ENCODE assay signal across 8 cellular contexts in genomic region chr7:23298141-23298851, GRCh38. TPM values are rescaled to one million over a fixed set of nuclear protein-coding genes. Genes with fewer than 3 reads are reported as not detected.
DNase-seq lines count a peak whose midpoint lies in the region; ATAC-seq and TF ChIP-seq lines count a peak whose summit lies in the region.

No MANE protein-coding gene starts in this region.

- peak overlapping the region; percentile 27 for H3K27ac Mint-ChIP-seq in endothelial cell (ENCODE audit: unreplicated experiment)

- H3K9ac ChIP-seq in ES-I3 (ENCODE audit: low read depth, low read length), result peak overlapping the region; percentile 88; the same call in 1 of the 2 replicates

- H3K9me2 ChIP-seq in OCI-LY7 (ENCODE audit: insufficient read depth, low read length), result no peaks in the 10 kb centered on the region

- H3K27me3 Mint-ChIP-seq in endothelial cell (ENCODE audit: unreplicated experiment), result peaks cover 16% of the 10 kb centered on the region

- peak overlapping the region; percentile 89 for H3K4me3 ChIP-seq in OCI-LY7 (ENCODE audit: low read depth, low read length, poor library complexity, severe bottlenecking)
- peak overlapping the region; percentile 70 for H3K4me3 ChIP-seq in neuron (ENCODE audit: low read length)

- peak overlapping the region; percentile 25 for H3K27ac ChIP-seq in OCI-LY7 (ENCODE audit: low read depth, low read length, poor library complexity, severe bottlenecking)

- H3K27me3 ChIP-seq in neuron (ENCODE audit: insufficient read depth, low read length), result no peaks in the 10 kb centered on the region

- CTCF ChIA-PET in OCI-LY7 (lab: Charles Lee; ENCODE audit: unreplicated experiment), result no interaction called here

- H3K4me1 ChIP-seq in ES-I3 (ENCODE audit: insufficient read depth, low read length) (peaks cover 9% of the 10 kb centered on the region), OCI-LY7 (ENCODE audit: insufficient read depth, low read length, poor library complexity, severe bottlenecking) (peaks cover 14% of the 10 kb centered on the region), neuron (ENCODE audit: insufficient read depth, low read length) (peaks cover 10% of the 10 kb centered on the region)

- peaks cover 2% of the 10 kb centered on the region for H3K36me3 Mint-ChIP-seq in endothelial cell (ENCODE audit: low read depth, unreplicated experiment)

- peaks cover 38% of the 10 kb centered on the region for H3K79me2 ChIP-seq in OCI-LY7 (ENCODE audit: insufficient read depth, low read depth, low read length)

- peak overlapping the region; percentile 92 for H3K4me3 Mint-ChIP-seq in endothelial cell (ENCODE audit: unreplicated experiment)

- ATAC-seq in HG03196 (IDR thresholded peaks at IDR 0.05; ENCODE audit: unreplicated experiment), result no peak

- TF ChIP-seq CTCF in OCI-LY7 (conservative IDR thresholded peaks at IDR 0.05; ENCODE audit: low read length) (no peak), endothelial cell (IDR thresholded peaks at IDR 0.05; ENCODE audit: unreplicated experiment) (no peak)

- DNase-seq in OCI-LY7 (ENCODE audit: low spot score) (no peak), endothelial cell (ENCODE audit: low spot score) (no peak), AML-193 (lab: John Stamatoyannopoulos, UW) (no peak), COR-L47 (lab: John Stamatoyannopoulos, UW) (no peak), RPMI8226 (no peak)

- H3K4me2 ChIP-seq in OCI-LY7 (ENCODE audit: low read length), result peak overlapping the region; percentile 62

- 0 out of 2 replicates have a peak, but pooled peaks cover 8% of the 10 kb centered on the region for H4K20me1 ChIP-seq in OCI-LY7 (ENCODE audit: insufficient read depth, low read length)

- intact Hi-C loops in OCI-LY7 (cut with micrococcal nuclease; ENCODE audit: unreplicated experiment), result no loop called here

- H3K9me3 Mint-ChIP-seq in endothelial cell (ENCODE audit: unreplicated experiment), result no peaks in the 10 kb centered on the region

- POLR2A ChIA-PET in OCI-LY7 (lab: Charles Lee), result interaction anchor here (0.5 to 1.9 kb wide), 11 partner anchors 9 to 442 kb away, joined by 3 to 7 read pairs (median 3); no protein-coding TSS in a partner anchor

- no peaks in the 10 kb centered on the region for H3K9me3 ChIP-seq in ES-I3 (ENCODE audit: control insufficient read depth, insufficient read depth, low read length)
- no peaks in the 10 kb centered on the region for H3K9me3 ChIP-seq in OCI-LY7 (ENCODE audit: low read length)
- H3K9me3 ChIP-seq in neuron (ENCODE audit: low read length), result no peaks in the 10 kb centered on the region

- H3K4me1 Mint-ChIP-seq in endothelial cell (ENCODE audit: unreplicated experiment), result peaks cover 14% of the 10 kb centered on the region

- no TSS peak for BruUV-seq in OCI-LY7 (replicated peaks; lab: Mats Ljungman, UMichigan)

- H3K36me3 ChIP-seq in ES-I3 (ENCODE audit: insufficient read depth, low read length), result peaks cover 2% of the 10 kb centered on the region; the same call in 1 of the 2 replicates
- H3K36me3 ChIP-seq in OCI-LY7 (ENCODE audit: insufficient read depth, low read length), result peaks cover 22% of the 10 kb centered on the region
- peaks cover 19% of the 10 kb centered on the region for H3K36me3 ChIP-seq in neuron (ENCODE audit: insufficient read depth, low read length)

- H2AFZ ChIP-seq in OCI-LY7 (ENCODE audit: low read length), result peak overlapping the region; percentile 67
- peak overlapping the region; percentile 14 for H2AFZ ChIP-seq in neuron (ENCODE audit: low read depth, low read length)

RNA-seq across cellular contexts. Expression of gene MALSU1, which starts 0.8 kb away (rescaled TPM):
- 107 and 132 TPM in 2 replicates for total RNA-seq in OCI-LY7 (2014; rRNA removed; shearing (Covaris generic))
- total RNA-seq in OCI-LY7 (2022) (56.1 and 66.4 TPM in 2 replicates), endothelial cell (ENCODE audit: unreplicated experiment) (41.5 TPM)

RNA-seq across cellular contexts. Expression of gene GPNMB, which starts 51.7 kb away (rescaled TPM):
- 0.70 and 1.4 TPM in 2 replicates for total RNA-seq in OCI-LY7 (2014; rRNA removed; shearing (Covaris generic))
- total RNA-seq in OCI-LY7 (2022), result 3.0 and 3.5 TPM in 2 replicates
- 0.49 TPM for total RNA-seq in endothelial cell (ENCODE audit: unreplicated experiment)
